12 cellular contexts compared by ENCODE assay signal in genomic region chr14:76153919-76154318, GRCh38. TPM values are rescaled to one million over a fixed set of nuclear protein-coding genes. Genes with fewer than 3 reads are reported as not detected.
DNase-seq lines count a peak whose midpoint lies in the region; ATAC-seq lines count a peak whose summit lies in the region.
"Had no signal": no experiment of that assay in that cellular context is flagged by ENCODE, and none has a peak within 500 bp of the region (broad histone marks: within the 10 kb centered on the region; RNA-seq: fewer than 3 reads in every experiment).

No MANE protein-coding gene starts in this region.

- H3K36me3 Mint-ChIP-seq in stimulated activated naive CD8-positive, alpha-beta T cell treated with anti-CD3 and anti-CD28 coated beads, Interleukin-15, Interleukin-2, amounts not matched to agents 100 ng/mL and 50 ng/mL, for 24 hours (ENCODE audit: low read depth) = peaks cover 64% of the 10 kb centered on the region
- peaks cover 37% of the 10 kb centered on the region for H3K36me3 Mint-ChIP-seq in T-cell
- H3K36me3 Mint-ChIP-seq in immature natural killer cell = peaks cover 10 to 29% (median 17%) of the 10 kb centered on the region in 3 donors
- peaks cover 32% of the 10 kb centered on the region for H3K36me3 Mint-ChIP-seq in activated naive CD4-positive, alpha-beta T cell treated with anti-CD3 and anti-CD28 coated beads for 36 hours (ENCODE audit: low read depth)

- H3K4me1 Mint-ChIP-seq in stimulated activated naive CD8-positive, alpha-beta T cell treated with anti-CD3 and anti-CD28 coated beads, Interleukin-15, Interleukin-2, amounts not matched to agents 100 ng/mL and 50 ng/mL, for 24 hours (ENCODE audit: low read depth) = peaks cover 64% of the 10 kb centered on the region
- peaks cover 75 to 80% (median 76%) of the 10 kb centered on the region in 3 donors for H3K4me1 Mint-ChIP-seq in T-cell
- H3K4me1 Mint-ChIP-seq in immature natural killer cell = peaks cover 69 to 78% of the 10 kb centered on the region in 2 donors
- peaks cover 65% of the 10 kb centered on the region for H3K4me1 Mint-ChIP-seq in activated naive CD4-positive, alpha-beta T cell treated with anti-CD3 and anti-CD28 coated beads for 36 hours (ENCODE audit: low read depth)

- no peak overlapping the region for H3K27ac Mint-ChIP-seq in stimulated activated naive CD8-positive, alpha-beta T cell treated with anti-CD3 and anti-CD28 coated beads, Interleukin-15, Interleukin-2, amounts not matched to agents 100 ng/mL and 50 ng/mL, for 24 hours
- H3K27ac Mint-ChIP-seq in T-cell (peak overlapping the region in 1 of 2 donors; percentile 11), immature natural killer cell (peak overlapping the region in 4 of 6 donors; percentile 20 to 95 (median 80))
- H3K27ac Mint-ChIP-seq in activated naive CD4-positive, alpha-beta T cell treated with anti-CD3 and anti-CD28 coated beads for 36 hours = no peak overlapping the region

- no peak for DNase-seq in stimulated activated naive CD8-positive, alpha-beta T cell treated with anti-CD3 and anti-CD28 coated beads, Interleukin-15, Interleukin-2, amounts not matched to agents 100 U/mL and 50 U/mL, for 24 hours
- DNase-seq in T-cell (no peak), immature natural killer cell (no peak), superior temporal gyrus (ENCODE audit: extremely low spot score) (no peak), NCI-H1105 treated with DMSO at 0.1 percent for 48 hours (lab: John Stamatoyannopoulos, UW) (no peak)
- no peak for DNase-seq in activated naive CD4-positive, alpha-beta T cell treated with anti-CD3 and anti-CD28 coated beads for 36 hours
- DNase-seq: body of pancreas; left ventricle myocardium superior; stimulated activated CD4-positive, alpha-beta T cell treated with anti-CD3 and anti-CD28 coated beads, Interleukin-2, amount 100 ng/mL, for 48 hours; stimulated activated naive CD4-positive, alpha-beta T cell treated with Interleukin-2 at 50 U/mL for 16 hours had no signal

- CTCF ChIA-PET in T-cell (lab: Charles Lee) = no interaction called here
- CTCF ChIA-PET in activated naive CD4-positive, alpha-beta T cell treated with anti-CD3 and anti-CD28 coated beads for 36 hours (lab: Charles Lee) = no interaction called here

- no peaks in the 10 kb centered on the region for H3K27me3 Mint-ChIP-seq in stimulated activated naive CD8-positive, alpha-beta T cell treated with anti-CD3 and anti-CD28 coated beads, Interleukin-15, Interleukin-2, amounts not matched to agents 100 ng/mL and 50 ng/mL, for 24 hours
- no peaks in the 10 kb centered on the region for H3K27me3 Mint-ChIP-seq in T-cell
- peaks cover 12 to 15% (median 13%) of the 10 kb centered on the region in 3 donors for H3K27me3 Mint-ChIP-seq in immature natural killer cell (ENCODE audit: low read depth in 3 of 3)
- no peaks in the 10 kb centered on the region for H3K27me3 Mint-ChIP-seq in activated naive CD4-positive, alpha-beta T cell treated with anti-CD3 and anti-CD28 coated beads for 36 hours (ENCODE audit: low read depth)

- peak overlapping the region; percentile 96 for H3K4me3 Mint-ChIP-seq in stimulated activated naive CD8-positive, alpha-beta T cell treated with anti-CD3 and anti-CD28 coated beads, Interleukin-15, Interleukin-2, amounts not matched to agents 100 ng/mL and 50 ng/mL, for 24 hours
- H3K4me3 Mint-ChIP-seq in T-cell = peak overlapping the region; percentile 36 to 95 (median 57)
- peak overlapping the region; percentile 37 to 56 (median 45) for H3K4me3 Mint-ChIP-seq in immature natural killer cell
- no peak overlapping the region for H3K4me3 Mint-ChIP-seq in activated naive CD4-positive, alpha-beta T cell treated with anti-CD3 and anti-CD28 coated beads for 36 hours

- POLR2A ChIA-PET in T-cell (lab: Charles Lee) = no interaction called here

- ATAC-seq in stimulated activated naive CD8-positive, alpha-beta T cell treated with anti-CD3 and anti-CD28 coated beads, Interleukin-15, Interleukin-2, amounts not matched to agents 100 U/mL and 50 U/mL, for 24 hours = no peak
- ATAC-seq in T-cell (replicated peaks in 1 of 4) (no peak), GM21447 (IDR thresholded peaks at IDR 0.05; ENCODE audit: unreplicated experiment) (no peak)
- ATAC-seq: body of pancreas, left ventricle myocardium superior had no signal

- intact Hi-C loops in activated naive CD4-positive, alpha-beta T cell treated with anti-CD3 and anti-CD28 coated beads for 36 hours (cut with micrococcal nuclease) = loop anchor here (5.0 kb wide), 5 partner anchors 172 to 1223 kb away; partner anchors contain the start of genes CIPC, ERG28, SAMD15 and TGFB3

- H3K9me3 Mint-ChIP-seq in stimulated activated naive CD8-positive, alpha-beta T cell treated with anti-CD3 and anti-CD28 coated beads, Interleukin-15, Interleukin-2, amounts not matched to agents 100 ng/mL and 50 ng/mL, for 24 hours = peaks cover 4% of the 10 kb centered on the region
- H3K9me3 Mint-ChIP-seq in T-cell (peaks cover 0 to 2% (median 0%) of the 10 kb centered on the region in 3 donors), immature natural killer cell (no peaks in the 10 kb centered on the region)
- H3K9me3 Mint-ChIP-seq in activated naive CD4-positive, alpha-beta T cell treated with anti-CD3 and anti-CD28 coated beads for 36 hours = no peaks in the 10 kb centered on the region

RNA-seq across cellular contexts. Expression of gene GPATCH2L, which starts 2.2 kb away (rescaled TPM):
- 10 to 100 TPM; 58.5 to 74.6 (median 72.1) TPM for total RNA-seq in T-cell
- polyA plus RNA-seq in immature natural killer cell = 10 to 100 TPM in 2 of 3 donors, 1 to 10 TPM in 1; 9.4 to 15.7 (median 14.7) TPM
- 10 to 100 TPM; 40.0 to 43.4 TPM for total RNA-seq in activated naive CD4-positive, alpha-beta T cell treated with anti-CD3 and anti-CD28 coated beads for 36 hours

Comparison
In these comparisons a context has a peak if more than half of its experiments do, and no peak if none do; other contexts are left out.
1. H3K27ac Mint-ChIP-seq: peak in immature natural killer cell (4 of 6); none in stimulated activated naive CD8-positive, alpha-beta T cell treated with anti-CD3 and anti-CD28 coated beads, Interleukin-15, Interleukin-2, amounts not matched to agents 100 ng/mL and 50 ng/mL, for 24 hours (single experiment) and activated naive CD4-positive, alpha-beta T cell treated with anti-CD3 and anti-CD28 coated beads for 36 hours (single experiment).